ENCODE assay signal across 19 cellular contexts in the genomic region with DNA sequence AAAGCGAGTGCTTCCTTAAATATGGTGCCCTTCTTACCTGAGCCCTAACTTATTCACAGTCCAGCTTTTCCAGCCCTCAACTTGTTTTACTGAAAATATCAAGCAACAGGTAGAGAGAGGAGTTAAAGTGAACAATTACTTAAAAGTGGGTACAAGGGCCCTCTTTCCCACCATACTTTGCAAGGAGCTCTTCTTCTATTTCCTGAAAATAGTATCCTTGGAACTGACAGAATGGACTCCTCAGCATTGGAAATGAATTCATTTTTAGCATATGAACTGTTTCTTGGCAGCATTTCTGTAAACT.
"Had no signal": no experiment of that assay in that cellular context is flagged by ENCODE, and none has a peak within 500 bp of the region (broad histone marks: within the 10 kb centered on the region; RNA-seq: fewer than 3 reads in every experiment).

No MANE protein-coding gene starts in this region.

- H3K36me3 ChIP-seq: left lung, neural progenitor cell, pancreas, uterus, WERI-Rb-1 had no signal

- H3K36me3 Mint-ChIP-seq: activated naive CD4-positive, alpha-beta T cell treated with anti-CD3 and anti-CD28 coated beads, Interleukin-2, amount 50 U/mL, for 72 hours; memory B cell; naive B cell; neural progenitor cell; stimulated activated memory B cell treated with anti-CD40 and anti-IgM and Interleukin-4, amounts not matched to agents 10 μg/mL and 1 μg/mL and 100 μg/mL, for 72 hours had no signal

- H3K9ac ChIP-seq: neural progenitor cell had no signal

- FAIRE-seq: frontal cortex, pancreas had no signal

- H3K9me3 ChIP-seq: left lung, mucosa of descending colon, pancreas, uterus had no signal

- H3K27ac ChIP-seq: neural progenitor cell, pancreas, uterus, WERI-Rb-1 had no signal

- H3K9me3 Mint-ChIP-seq: activated naive CD4-positive, alpha-beta T cell treated with anti-CD3 and anti-CD28 coated beads, Interleukin-2, amount 50 U/mL, for 72 hours; memory B cell; naive B cell; neural progenitor cell; stimulated activated memory B cell treated with anti-CD40 and anti-IgM and Interleukin-4, amounts not matched to agents 10 μg/mL and 1 μg/mL and 100 μg/mL, for 72 hours had no signal

- H3K4me3 ChIP-seq: left lung, mucosa of descending colon, neural progenitor cell, pancreas, smooth muscle cell, uterus had no signal

- H3K4me3 Mint-ChIP-seq: memory B cell; naive B cell; neural progenitor cell; stimulated activated memory B cell treated with anti-CD40 and anti-IgM and Interleukin-4, amounts not matched to agents 10 μg/mL and 1 μg/mL and 100 μg/mL, for 72 hours; T-helper 17 cell had no signal

- ATAC-seq: sciatic nerve; stimulated activated memory B cell treated with anti-CD40 and anti-IgM and Interleukin-4, amounts not matched to agents 10 μg/mL and 1 μg/mL and 100 μg/mL, for 72 hours; T-helper 17 cell had no signal

- H2AFZ ChIP-seq: neural progenitor cell had no signal

- H3K4me2 ChIP-seq: neural progenitor cell, smooth muscle cell had no signal

- DNase-seq: activated CD4-positive, alpha-beta T cell treated with anti-CD3 and anti-CD28 coated beads for 1 hour; activated CD8-positive, alpha-beta memory T cell treated with anti-CD3 and anti-CD28 coated beads for 24 hours; activated CD8-positive, alpha-beta memory T cell treated with anti-CD3 and anti-CD28 coated beads, Interleukin-2, amount 50 U/mL, for 48 hours; activated gamma-delta T cell treated with Interleukin-2 at 50 U/mL for 16 hours; naive B cell; stimulated activated CD4-positive, alpha-beta T cell treated with anti-CD3 and anti-CD28 coated beads, Interleukin-4, amount 100 ng/mL, for 24 hours; T-helper 17 cell; uterus; WERI-Rb-1 had no signal

- H3K27ac Mint-ChIP-seq: activated naive CD4-positive, alpha-beta T cell treated with anti-CD3 and anti-CD28 coated beads, Interleukin-2, amount 50 U/mL, for 72 hours; memory B cell; neural progenitor cell; stimulated activated memory B cell treated with anti-CD40 and anti-IgM and Interleukin-4, amounts not matched to agents 10 μg/mL and 1 μg/mL and 100 μg/mL, for 72 hours; T-helper 17 cell had no signal

- H3K27me3 ChIP-seq: left lung, uterus had no signal
